Comparison of ENCODE assay signal across 10 cellular contexts in the genomic region with DNA sequence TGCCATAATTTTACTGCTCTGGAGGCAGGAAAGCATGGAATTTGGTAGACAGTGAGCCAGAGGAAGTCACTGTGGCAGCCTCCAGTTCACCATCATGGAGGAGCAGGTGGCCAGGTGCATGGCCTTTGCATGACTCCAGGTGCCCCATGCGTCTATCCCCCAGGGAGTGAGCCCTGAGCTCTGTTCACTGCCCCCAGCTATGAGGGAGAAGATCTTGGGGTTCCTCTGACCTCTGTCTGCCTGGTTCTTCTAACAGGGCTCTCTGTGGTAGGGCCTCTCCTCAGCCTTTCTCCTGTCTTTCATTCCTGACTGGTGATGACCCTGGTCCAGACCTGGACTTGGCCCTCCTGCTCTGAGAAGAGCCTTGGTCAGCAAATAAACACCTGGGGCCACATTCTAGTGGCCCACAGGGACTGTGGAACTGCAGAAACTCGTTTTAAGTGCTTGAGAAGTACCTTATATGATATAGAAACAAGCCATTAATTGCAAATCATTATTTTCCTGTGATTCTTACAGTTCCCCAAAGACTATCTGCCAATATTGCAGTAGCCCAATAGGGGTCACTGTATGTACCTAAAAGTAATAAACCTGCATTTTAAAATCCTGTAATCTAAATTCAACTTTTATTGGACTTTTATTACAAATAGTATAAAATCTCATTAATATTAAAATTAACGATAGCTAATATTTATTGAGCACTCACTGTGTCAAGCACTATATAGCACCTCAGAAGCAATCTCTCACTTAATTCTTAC.
DNase-seq lines count a peak whose midpoint lies in the region; ATAC-seq and TF ChIP-seq lines count a peak whose summit lies in the region.
"Had no signal": no experiment of that assay in that cellular context is flagged by ENCODE, and none has a peak within 500 bp of the region (broad histone marks: within the 10 kb centered on the region; RNA-seq: fewer than 3 reads in every experiment).

No MANE protein-coding gene starts in this region.

- H3K9ac ChIP-seq in DND-41 (ENCODE audit: low read depth, low read length) (no peak overlapping the region), MM.1S (ENCODE audit: low read length) (no peak overlapping the region)

- no peak for ATAC-seq in DND-41 (ENCODE audit: insufficient read depth, low read depth)
- ATAC-seq in GM19324 (IDR thresholded peaks at IDR 0.05; ENCODE audit: low FRiP score, unreplicated experiment): no peak
- ATAC-seq: left lung had no signal

- H3K9me3 ChIP-seq in DND-41 (ENCODE audit: insufficient read depth, low read length, severe bottlenecking) (no peaks in the 10 kb centered on the region), MM.1S (replicated peaks; ENCODE audit: insufficient read depth, low read length) (no peaks in the 10 kb centered on the region)
- H3K9me3 ChIP-seq: left lung had no signal

- H3K36me3 Mint-ChIP-seq in nephron (ENCODE audit: low read depth): no peaks in the 10 kb centered on the region

- H3K27ac Mint-ChIP-seq in nephron: no peak overlapping the region
- H3K27ac Mint-ChIP-seq: activated CD4-positive, alpha-beta T cell treated with anti-CD3 and anti-CD28 coated beads, Interleukin-2, amount 10 ng/mL, durations not matched to agents 7 days and 5 days had no signal

- H3F3A ChIP-seq in MM.1S (ENCODE audit: insufficient read depth, low read length): no peaks in the 10 kb centered on the region

- in situ Hi-C loops in brain microvascular endothelial cell (cut with HindIII; ENCODE audit: low pct_ligation_motif_present, low sequenced_read_pairs): no loop called here

- no peak for DNase-seq in DND-41
- no peak for DNase-seq in MM.1S
- DNase-seq in brain microvascular endothelial cell: peak; percentile 16
- no peak for DNase-seq in SIG-M5 (lab: John Stamatoyannopoulos, UW)
- DNase-seq in GM03348 (ENCODE audit: low spot score): no peak
- no peak for DNase-seq in activated CD4-positive, alpha-beta T cell treated with anti-CD3 and anti-CD28 coated beads for 1 hour
- DNase-seq: activated CD4-positive, alpha-beta T cell treated with anti-CD3 and anti-CD28 coated beads, Interleukin-2, amount 10 ng/mL, durations not matched to agents 7 days and 5 days; left lung had no signal

- no peaks in the 10 kb centered on the region for H3K79me2 ChIP-seq in DND-41 (ENCODE audit: insufficient read depth, low read length)
- no peaks in the 10 kb centered on the region for H3K79me2 ChIP-seq in MM.1S (ENCODE audit: low read length)

- no peak overlapping the region for H3K4me3 Mint-ChIP-seq in nephron
- H3K4me3 Mint-ChIP-seq: activated CD4-positive, alpha-beta T cell treated with anti-CD3 and anti-CD28 coated beads, Interleukin-2, amount 10 ng/mL, durations not matched to agents 7 days and 5 days had no signal

- H3K9me3 Mint-ChIP-seq in nephron: no peaks in the 10 kb centered on the region
- H3K9me3 Mint-ChIP-seq: activated CD4-positive, alpha-beta T cell treated with anti-CD3 and anti-CD28 coated beads, Interleukin-2, amount 10 ng/mL, durations not matched to agents 7 days and 5 days had no signal

- H3K4me1 ChIP-seq in DND-41 (ENCODE audit: insufficient read depth, low read length): no peaks in the 10 kb centered on the region
- no peaks in the 10 kb centered on the region for H3K4me1 ChIP-seq in MM.1S (ENCODE audit: low read length)
- H3K4me1 ChIP-seq: left lung had no signal

- H4K20me1 ChIP-seq in DND-41 (ENCODE audit: insufficient read depth, low read length) (no peaks in the 10 kb centered on the region; the same call in 1 of the 2 replicates), MM.1S (ENCODE audit: insufficient read depth, low read length) (no peaks in the 10 kb centered on the region)

- H3K4me2 ChIP-seq in DND-41 (ENCODE audit: insufficient read depth, low read length) (no peak overlapping the region), MM.1S (ENCODE audit: low read depth, low read length) (no peak overlapping the region)

- no peak overlapping the region for H3K4me3 ChIP-seq in DND-41 (ENCODE audit: low read depth in 1 of 2, low read length in 2 of 2)
- H3K4me3 ChIP-seq in MM.1S (ENCODE audit: low read length): no peak overlapping the region
- no peak overlapping the region for H3K4me3 ChIP-seq in brain microvascular endothelial cell (ENCODE audit: low read depth, low read length)
- H3K4me3 ChIP-seq: left lung had no signal

- TF ChIP-seq CTCF in DND-41 (IDR thresholded peaks at IDR 0.05; ENCODE audit: borderline replicate concordance, extremely low read depth, low read length, poor library complexity, severe bottlenecking) (peak; percentile 47), MM.1S (IDR thresholded peaks at IDR 0.05; ENCODE audit: low read length) (peak; percentile 26; the same call in 1 of the 2 replicates), brain microvascular endothelial cell (IDR thresholded peaks at IDR 0.05; ENCODE audit: low read depth, low read length, missing control alignments) (peak; percentile 48), nephron (IDR thresholded peaks at IDR 0.05; ENCODE audit: unreplicated experiment in 3 of 3) (peak; percentile 51 to 59 (median 59))

- no peak overlapping the region for H3K27ac ChIP-seq in DND-41 (ENCODE audit: low read length)
- no peak overlapping the region for H3K27ac ChIP-seq in MM.1S (ENCODE audit: low read length)
- no peak overlapping the region for H3K27ac ChIP-seq in brain microvascular endothelial cell
- H3K27ac ChIP-seq: left lung had no signal

- H3K4me1 Mint-ChIP-seq in nephron: peaks cover 16% of the 10 kb centered on the region
- H3K4me1 Mint-ChIP-seq: activated CD4-positive, alpha-beta T cell treated with anti-CD3 and anti-CD28 coated beads, Interleukin-2, amount 10 ng/mL, durations not matched to agents 7 days and 5 days had no signal

- H3K27me3 ChIP-seq in DND-41 (ENCODE audit: insufficient read depth, low read length, poor library complexity) (peaks cover 27% of the 10 kb centered on the region), MM.1S (replicated peaks; ENCODE audit: insufficient read depth, low read length) (peaks cover 13% of the 10 kb centered on the region; the same call in 1 of the 2 replicates), brain microvascular endothelial cell (replicated peaks) (no peaks in the 10 kb centered on the region)

- no peaks in the 10 kb centered on the region for H3K9me2 ChIP-seq in MM.1S (replicated peaks; ENCODE audit: insufficient read depth, low read length)

- H3K27me3 Mint-ChIP-seq in nephron (ENCODE audit: low read depth): peaks cover 12% of the 10 kb centered on the region

- H2AFZ ChIP-seq in DND-41 (ENCODE audit: low read depth, low read length) (no peak overlapping the region), MM.1S (ENCODE audit: low read length) (no peak overlapping the region)

- H3K36me3 ChIP-seq in DND-41 (ENCODE audit: insufficient read depth, low read length): no peaks in the 10 kb centered on the region
- no peaks in the 10 kb centered on the region for H3K36me3 ChIP-seq in MM.1S (replicated peaks; ENCODE audit: insufficient read depth, low read length)
- H3K36me3 ChIP-seq in brain microvascular endothelial cell (replicated peaks): no peaks in the 10 kb centered on the region
- H3K36me3 ChIP-seq: left lung had no signal
